8 cellular contexts compared by ENCODE assay signal in genomic region chr16:24516900-24517669, GRCh38. TPM values are rescaled to one million over a fixed set of nuclear protein-coding genes. Genes with fewer than 3 reads are reported as not detected.
A peak's percentile ranks its signal among the peaks of the same experiment; 100 is the strongest.
DNase-seq lines count a peak whose midpoint lies in the region; ATAC-seq, FAIRE-seq and TF ChIP-seq lines count a peak whose summit lies in the region.

No MANE protein-coding gene starts in this region.

- no peak overlapping the region for H2AFZ ChIP-seq in Karpas-422 (ENCODE audit: low read length)

- WGBS in esophagus squamous epithelium, 2 donors = 31 to 36% methylated on average over 16 to 20 of the region's 20 CpGs

- H3K9me3 ChIP-seq in Karpas-422 (ENCODE audit: low read length) = no peaks in the 10 kb centered on the region
- H3K9me3 ChIP-seq in esophagus squamous epithelium = no peaks in the 10 kb centered on the region

- DNase-seq in D341Med (ENCODE audit: low spot score) = peak; percentile 79
- peak; percentile 90 for DNase-seq in Karpas-422
- DNase-seq in RCC 7860 (ENCODE audit: low spot score) = peak; percentile 70
- DNase-seq in activated T-cell treated with anti-CD3 and anti-CD28 coated beads, Interleukin-2, amount 50 U/mL, for 4 hours = peak; percentile 70
- DNase-seq in esophagus squamous epithelium (lab: John Stamatoyannopoulos, UW) = no peak
- DNase-seq in natural killer cell = peak; percentile 52

- H3K9me2 ChIP-seq in Karpas-422 (replicated peaks; ENCODE audit: insufficient read depth, low read length) = no peaks in the 10 kb centered on the region

- H3K9ac ChIP-seq in Karpas-422 (ENCODE audit: low read length) = no peak overlapping the region

- H3K27me3 ChIP-seq in Karpas-422 (ENCODE audit: low read length) (no peaks in the 10 kb centered on the region), esophagus squamous epithelium (no peaks in the 10 kb centered on the region)

- no peak for TF ChIP-seq POLR2A in esophagus squamous epithelium (IDR thresholded peaks at IDR 0.05)

- H3K4me3 Mint-ChIP-seq in activated T-cell treated with anti-CD3 and anti-CD28 coated beads, Interleukin-2, amount 50 U/mL, for 4 hours = peak overlapping the region; percentile 9
- H3K4me3 Mint-ChIP-seq in natural killer cell = no peak overlapping the region
- H3K4me3 Mint-ChIP-seq in stimulated activated memory B cell treated with anti-CD40 and anti-IgM and Interleukin-4, amounts not matched to agents 10 μg/mL and 1 μg/mL and 100 μg/mL, for 72 hours = peak overlapping the region; percentile 60

- H3K36me3 ChIP-seq in Karpas-422 (ENCODE audit: insufficient read depth, low read length) (no peaks in the 10 kb centered on the region), esophagus squamous epithelium (no peaks in the 10 kb centered on the region)

- intact Hi-C loops in esophagus squamous epithelium (cut with DNase I) (no loop called here), natural killer cell (cut with micrococcal nuclease) (no loop called here)

- H3K27ac ChIP-seq in Karpas-422 (ENCODE audit: low read length) = no peak overlapping the region
- H3K27ac ChIP-seq in esophagus squamous epithelium = peak overlapping the region in 1 of 4 donors; percentile 6

- H3K27me3 Mint-ChIP-seq in activated T-cell treated with anti-CD3 and anti-CD28 coated beads, Interleukin-2, amount 50 U/mL, for 4 hours (ENCODE audit: low read depth) = peaks cover 9% of the 10 kb centered on the region
- peaks cover 5 to 7% of the 10 kb centered on the region in 2 donors for H3K27me3 Mint-ChIP-seq in natural killer cell (ENCODE audit: low read depth in 2 of 2)
- no peaks in the 10 kb centered on the region for H3K27me3 Mint-ChIP-seq in stimulated activated memory B cell treated with anti-CD40 and anti-IgM and Interleukin-4, amounts not matched to agents 10 μg/mL and 1 μg/mL and 100 μg/mL, for 72 hours

- no peak overlapping the region for H3K27ac Mint-ChIP-seq in natural killer cell
- peak overlapping the region; percentile 57 for H3K27ac Mint-ChIP-seq in stimulated activated memory B cell treated with anti-CD40 and anti-IgM and Interleukin-4, amounts not matched to agents 10 μg/mL and 1 μg/mL and 100 μg/mL, for 72 hours

- TF ChIP-seq CTCF in esophagus squamous epithelium (IDR thresholded peaks at IDR 0.05) (peak; percentile 69 to 86 (median 78)), natural killer cell (IDR thresholded peaks at IDR 0.05) (peak; percentile 93)

- peak; percentile 65 for FAIRE-seq in RCC 7860 (lab: Jason Lieb, UNC)

- no peaks in the 10 kb centered on the region for H3K79me2 ChIP-seq in Karpas-422 (ENCODE audit: low read length)

- ATAC-seq in activated T-cell treated with anti-CD3 and anti-CD28 coated beads, Interleukin-2, amount 50 U/mL, for 4 hours = peak; percentile 58 to 74
- peak; percentile 77 to 91 (median 82) for ATAC-seq in natural killer cell
- peak; percentile 68 for ATAC-seq in stimulated activated memory B cell treated with anti-CD40 and anti-IgM and Interleukin-4, amounts not matched to agents 10 μg/mL and 1 μg/mL and 100 μg/mL, for 72 hours
- no peak for ATAC-seq in HG02852 (IDR thresholded peaks at IDR 0.05; ENCODE audit: unreplicated experiment)

- H3K4me1 Mint-ChIP-seq in activated T-cell treated with anti-CD3 and anti-CD28 coated beads, Interleukin-2, amount 50 U/mL, for 4 hours (ENCODE audit: low read depth) = peaks cover 5% of the 10 kb centered on the region
- peaks cover 7% of the 10 kb centered on the region in 2 donors for H3K4me1 Mint-ChIP-seq in natural killer cell
- H3K4me1 Mint-ChIP-seq in stimulated activated memory B cell treated with anti-CD40 and anti-IgM and Interleukin-4, amounts not matched to agents 10 μg/mL and 1 μg/mL and 100 μg/mL, for 72 hours = peaks cover 8% of the 10 kb centered on the region

- H3K4me3 ChIP-seq in Karpas-422 (ENCODE audit: low read length) (no peak overlapping the region), esophagus squamous epithelium (peak overlapping the region in 1 of 4 donors; percentile 47)

- no peaks in the 10 kb centered on the region for H3K9me3 Mint-ChIP-seq in activated T-cell treated with anti-CD3 and anti-CD28 coated beads, Interleukin-2, amount 50 U/mL, for 4 hours
- H3K9me3 Mint-ChIP-seq in natural killer cell = no peaks in the 10 kb centered on the region
- H3K9me3 Mint-ChIP-seq in stimulated activated memory B cell treated with anti-CD40 and anti-IgM and Interleukin-4, amounts not matched to agents 10 μg/mL and 1 μg/mL and 100 μg/mL, for 72 hours = no peaks in the 10 kb centered on the region

- H3K4me1 ChIP-seq in Karpas-422 (ENCODE audit: low read length) = peaks cover 13% of the 10 kb centered on the region
- H3K4me1 ChIP-seq in esophagus squamous epithelium = peaks cover 0 to 5% (median 4%) of the 10 kb centered on the region in 3 donors

- peak overlapping the region; percentile 41 for H3K4me2 ChIP-seq in Karpas-422 (ENCODE audit: low read depth, low read length, poor library complexity, severe bottlenecking)

- H4K20me1 ChIP-seq in Karpas-422 (ENCODE audit: insufficient read depth, low read depth, low read length) = no peaks in the 10 kb centered on the region

- H3K36me3 Mint-ChIP-seq in activated T-cell treated with anti-CD3 and anti-CD28 coated beads, Interleukin-2, amount 50 U/mL, for 4 hours (ENCODE audit: insufficient read depth) = no peaks in the 10 kb centered on the region
- H3K36me3 Mint-ChIP-seq in natural killer cell = no peaks in the 10 kb centered on the region
- H3K36me3 Mint-ChIP-seq in stimulated activated memory B cell treated with anti-CD40 and anti-IgM and Interleukin-4, amounts not matched to agents 10 μg/mL and 1 μg/mL and 100 μg/mL, for 72 hours = no peaks in the 10 kb centered on the region

RNA-seq across cellular contexts. Expression of gene RBBP6, which starts 22.3 kb away (rescaled TPM):
- 25.7 and 45.5 TPM in 2 replicates for total RNA-seq in Karpas-422 (2014; rRNA removed; shearing (Covaris generic); ENCODE audit: low replicate concordance)
- total RNA-seq in activated T-cell treated with anti-CD3 and anti-CD28 coated beads, Interleukin-2, amount 50 U/mL, for 4 hours = 10 to 100 TPM; 61.8 to 74.9 (median 73.9) TPM
- total RNA-seq in esophagus squamous epithelium (10 to 100 TPM; 25.0 to 56.0 (median 53.0) TPM), natural killer cell (100 to 1,000 TPM; 155 to 219 (median 173) TPM)
